In the genomic region with DNA sequence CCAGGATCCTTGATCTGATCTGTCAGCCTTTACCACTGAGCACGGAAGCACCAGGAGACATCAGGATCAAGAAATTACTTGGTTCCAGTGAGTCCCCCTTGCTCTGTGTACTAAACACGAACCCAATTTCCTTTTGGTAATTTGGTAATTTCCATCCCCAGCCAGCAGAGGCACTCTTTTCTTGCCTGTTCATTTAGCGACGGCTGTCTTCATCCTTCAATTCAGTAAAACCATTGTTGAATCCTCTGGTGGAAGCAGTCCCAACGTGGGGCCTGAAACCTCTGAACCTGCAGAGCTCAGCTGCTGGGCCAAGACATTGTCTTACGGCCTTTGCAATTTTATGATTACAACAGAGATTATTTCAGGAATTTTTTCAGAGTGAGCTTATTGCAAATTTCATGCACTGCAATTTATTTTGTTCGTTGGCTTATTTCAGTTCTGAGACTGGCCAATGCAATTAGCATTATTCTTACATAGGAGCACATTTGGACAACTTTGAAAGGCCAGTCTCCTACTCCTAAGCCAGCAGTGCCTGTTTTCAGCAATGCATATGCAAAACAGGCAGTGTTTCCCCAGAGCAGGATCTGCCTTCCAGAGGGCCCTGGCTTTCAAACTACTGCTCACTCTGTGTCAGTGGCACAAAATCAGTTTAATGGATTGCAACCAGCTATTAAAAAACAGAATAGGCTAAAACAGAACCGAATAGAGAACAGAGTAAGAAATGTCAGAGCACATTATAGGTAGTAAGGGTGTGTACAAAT, we compare ENCODE assay signal across 11 cellular contexts.
A peak's percentile ranks its signal among the peaks of the same experiment; 100 is the strongest.
DNase-seq lines count a peak whose midpoint lies in the region; ATAC-seq, FAIRE-seq and TF ChIP-seq lines count a peak whose summit lies in the region.
"Had no signal": no experiment of that assay in that cellular context is flagged by ENCODE, and none has a peak within 500 bp of the region (broad histone marks: within the 10 kb centered on the region; RNA-seq: fewer than 3 reads in every experiment).

No MANE protein-coding gene starts in this region.

- no peak for ATAC-seq in heart left ventricle
- ATAC-seq in Right ventricle myocardium inferior, result no peak
- ATAC-seq in activated naive CD8-positive, alpha-beta T cell treated with anti-CD3 and anti-CD28 coated beads, Interleukin-2, amount 50 U/mL, for 24 hours, result no peak
- ATAC-seq in HG03571 (IDR thresholded peaks at IDR 0.05; ENCODE audit: unreplicated experiment), result no peak
- no peak for ATAC-seq in CD8-positive, alpha-beta T cell

- CTCF ChIA-PET in CD8-positive, alpha-beta T cell (lab: Charles Lee), result no interaction called here

- no peaks in the 10 kb centered on the region for H3K27me3 Mint-ChIP-seq in activated naive CD8-positive, alpha-beta T cell treated with anti-CD3 and anti-CD28 coated beads, Interleukin-2, amount 50 U/mL, for 24 hours
- H3K27me3 Mint-ChIP-seq in CD8-positive, alpha-beta T cell (ENCODE audit: low read depth), result no peaks in the 10 kb centered on the region
- H3K27me3 Mint-ChIP-seq: B cell had no signal

- TF ChIP-seq CTCF in heart left ventricle (IDR thresholded peaks at IDR 0.05), result peak in 7 of 12 donors; percentile 9 to 36 (median 28)
- no peak for TF ChIP-seq CTCF in CD8-positive, alpha-beta T cell (IDR thresholded peaks at IDR 0.05)

- no peak for FAIRE-seq in urothelium cell line (lab: Jason Lieb, UNC)
- FAIRE-seq: GM18507 had no signal

- no peaks in the 10 kb centered on the region for H3K36me3 Mint-ChIP-seq in activated naive CD8-positive, alpha-beta T cell treated with anti-CD3 and anti-CD28 coated beads, Interleukin-2, amount 50 U/mL, for 24 hours (ENCODE audit: low read depth)
- H3K36me3 Mint-ChIP-seq in CD8-positive, alpha-beta T cell, result no peaks in the 10 kb centered on the region

- no peaks in the 10 kb centered on the region for H3K36me3 ChIP-seq in heart left ventricle
- H3K36me3 ChIP-seq in CD8-positive, alpha-beta T cell (ENCODE audit: insufficient read depth, low read length), result no peaks in the 10 kb centered on the region
- H3K36me3 ChIP-seq: ovary had no signal

- H3K9me3 Mint-ChIP-seq in activated naive CD8-positive, alpha-beta T cell treated with anti-CD3 and anti-CD28 coated beads, Interleukin-2, amount 50 U/mL, for 24 hours, result peaks cover 8% of the 10 kb centered on the region
- H3K9me3 Mint-ChIP-seq in CD8-positive, alpha-beta T cell, result peaks cover 5% of the 10 kb centered on the region

- WGBS in heart left ventricle, 4 donors, result 42 to 55% (median 51%) methylated on average over 8 of the region's 8 CpGs

- H3K9me3 ChIP-seq in heart left ventricle, result no peaks in the 10 kb centered on the region
- H3K9me3 ChIP-seq in CD8-positive, alpha-beta T cell (ENCODE audit: low read length), result no peaks in the 10 kb centered on the region
- H3K9me3 ChIP-seq: ovary had no signal

- DNase-seq in heart left ventricle (no peak), Right ventricle myocardium inferior (ENCODE audit: missing footprints) (no peak), RPMI8226 (peak; percentile 6), hippocampal formation (lab: John Stamatoyannopoulos, UW) (peak; percentile 17 to 29), urothelium cell line (ENCODE audit: low spot score) (peak; percentile 8)
- no peak for DNase-seq in activated naive CD8-positive, alpha-beta T cell treated with anti-CD3 and anti-CD28 coated beads, Interleukin-2, amount 50 U/mL, for 24 hours
- DNase-seq in CD8-positive, alpha-beta T cell, result no peak
- DNase-seq: ovary had no signal

- no peak overlapping the region for H3K27ac ChIP-seq in heart left ventricle
- H3K27ac ChIP-seq in CD8-positive, alpha-beta T cell (ENCODE audit: low read depth, low read length), result no peak overlapping the region
- H3K27ac ChIP-seq: ovary had no signal

- no peak overlapping the region for H3K4me3 Mint-ChIP-seq in activated naive CD8-positive, alpha-beta T cell treated with anti-CD3 and anti-CD28 coated beads, Interleukin-2, amount 50 U/mL, for 24 hours
- H3K4me3 Mint-ChIP-seq in CD8-positive, alpha-beta T cell, result no peak overlapping the region
- H3K4me3 Mint-ChIP-seq: B cell had no signal

- peaks cover 0 to 4% (median 0%) of the 10 kb centered on the region in 12 donors for H3K4me1 ChIP-seq in heart left ventricle
- no peaks in the 10 kb centered on the region for H3K4me1 ChIP-seq in CD8-positive, alpha-beta T cell (ENCODE audit: insufficient read depth, low read length)

- H3K4me3 ChIP-seq in heart left ventricle, result no peak overlapping the region
- no peak overlapping the region for H3K4me3 ChIP-seq in CD8-positive, alpha-beta T cell (ENCODE audit: low read depth, low read length)
- H3K4me3 ChIP-seq: ovary had no signal

- no peaks in the 10 kb centered on the region for H3K27me3 ChIP-seq in heart left ventricle
- no peaks in the 10 kb centered on the region for H3K27me3 ChIP-seq in CD8-positive, alpha-beta T cell (ENCODE audit: insufficient read depth, low read length)
- H3K27me3 ChIP-seq: ovary had no signal

- intact Hi-C loops in heart left ventricle (cut with DNase I) (no loop called here), Right ventricle myocardium inferior (cut with DNase I) (no loop called here)
- intact Hi-C loops in CD8-positive, alpha-beta T cell (cut with DNase I, micrococcal nuclease), result no loop called here

- POLR2A ChIA-PET in CD8-positive, alpha-beta T cell (lab: Charles Lee), result no interaction called here

- H3K27ac Mint-ChIP-seq in activated naive CD8-positive, alpha-beta T cell treated with anti-CD3 and anti-CD28 coated beads, Interleukin-2, amount 50 U/mL, for 24 hours, result no peak overlapping the region
- H3K27ac Mint-ChIP-seq in CD8-positive, alpha-beta T cell, result no peak overlapping the region
- H3K27ac Mint-ChIP-seq: B cell had no signal

- no peaks in the 10 kb centered on the region for H3K4me1 Mint-ChIP-seq in activated naive CD8-positive, alpha-beta T cell treated with anti-CD3 and anti-CD28 coated beads, Interleukin-2, amount 50 U/mL, for 24 hours
- no peaks in the 10 kb centered on the region for H3K4me1 Mint-ChIP-seq in CD8-positive, alpha-beta T cell (ENCODE audit: low read depth)
- H3K4me1 Mint-ChIP-seq: B cell had no signal

- no peak for TF ChIP-seq POLR2A in heart left ventricle (IDR thresholded peaks at IDR 0.05)

Comparison
In these comparisons a context has a peak if more than half of its experiments do, and no peak if none do; other contexts are left out.
1. DNase-seq: peak in RPMI8226 (single experiment), hippocampal formation (2 of 2) and urothelium cell line (single experiment); none in heart left ventricle (0 of 5), Right ventricle myocardium inferior (single experiment), activated naive CD8-positive, alpha-beta T cell treated with anti-CD3 and anti-CD28 coated beads, Interleukin-2, amount 50 U/mL, for 24 hours (single experiment) and CD8-positive, alpha-beta T cell (0 of 7).